ENCODE assay signal across 1 cellular context in the genomic region with DNA sequence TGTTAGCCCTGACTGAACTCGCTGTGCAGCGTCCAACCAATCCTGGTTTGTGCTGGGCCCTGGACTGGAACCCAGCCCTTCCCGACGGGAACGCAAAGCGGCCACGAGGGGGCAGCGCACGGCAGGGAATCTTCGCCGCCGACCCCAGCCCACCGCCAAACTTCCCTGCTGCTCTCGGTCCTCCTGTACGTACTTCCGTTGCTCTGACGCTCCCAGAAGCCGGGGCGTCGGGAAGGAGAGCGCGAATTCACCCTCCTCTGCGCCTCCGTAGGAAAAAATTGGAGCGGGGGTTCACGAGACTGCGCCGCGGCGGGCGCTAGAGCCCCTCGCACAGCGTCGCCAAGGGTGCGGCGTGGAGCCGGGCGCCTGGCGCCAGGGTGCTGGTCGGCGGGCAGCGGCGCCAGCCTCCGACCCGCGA.
TF ChIP-seq lines count a peak whose summit lies in the region.

No MANE protein-coding gene starts in this region.

TF ChIP-seq in IMR-90, 13 proteins besides CTCF, POLR2A, EP300 and RAD21:
- TF ChIP-seq RCOR1 (IDR thresholded peaks at IDR 0.05; ENCODE audit: insufficient replicate concordance, low read length) = no peak
- TF ChIP-seq BHLHE40 (IDR thresholded peaks at IDR 0.05; ENCODE audit: low read depth, low read length) = peak; percentile 12; the same call in 1 of the 2 replicates
- TF ChIP-seq, protein P1, sequence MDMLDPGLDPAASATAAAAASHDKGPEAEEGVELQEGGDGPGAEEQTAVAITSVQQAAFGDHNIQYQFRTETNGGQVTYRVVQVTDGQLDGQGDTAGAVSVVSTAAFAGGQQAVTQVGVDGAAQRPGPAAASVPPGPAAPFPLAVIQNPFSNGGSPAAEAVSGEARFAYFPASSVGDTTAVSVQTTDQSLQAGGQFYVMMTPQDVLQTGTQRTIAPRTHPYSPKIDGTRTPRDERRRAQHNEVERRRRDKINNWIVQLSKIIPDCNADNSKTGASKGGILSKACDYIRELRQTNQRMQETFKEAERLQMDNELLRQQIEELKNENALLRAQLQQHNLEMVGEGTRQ (IDR thresholded peaks at IDR 0.05; ENCODE audit: low read depth, low read length) = no peak
- TF ChIP-seq SMC3 (IDR thresholded peaks at IDR 0.05; ENCODE audit: low read depth, low read length) = peak; percentile 86
- TF ChIP-seq, protein P2, sequence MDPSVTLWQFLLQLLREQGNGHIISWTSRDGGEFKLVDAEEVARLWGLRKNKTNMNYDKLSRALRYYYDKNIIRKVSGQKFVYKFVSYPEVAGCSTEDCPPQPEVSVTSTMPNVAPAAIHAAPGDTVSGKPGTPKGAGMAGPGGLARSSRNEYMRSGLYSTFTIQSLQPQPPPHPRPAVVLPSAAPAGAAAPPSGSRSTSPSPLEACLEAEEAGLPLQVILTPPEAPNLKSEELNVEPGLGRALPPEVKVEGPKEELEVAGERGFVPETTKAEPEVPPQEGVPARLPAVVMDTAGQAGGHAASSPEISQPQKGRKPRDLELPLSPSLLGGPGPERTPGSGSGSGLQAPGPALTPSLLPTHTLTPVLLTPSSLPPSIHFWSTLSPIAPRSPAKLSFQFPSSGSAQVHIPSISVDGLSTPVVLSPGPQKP (IDR thresholded peaks at IDR 0.05; ENCODE audit: borderline replicate concordance, low read depth, low read length) = no peak
- no peak for TF ChIP-seq NFE2L2 (IDR thresholded peaks at IDR 0.05; ENCODE audit: low read depth, low read length)
- no peak; the same call in 1 of the 2 replicates for TF ChIP-seq CHD1 (IDR thresholded peaks at IDR 0.05; ENCODE audit: low read depth, low read length)
- no peak for TF ChIP-seq MAFK (IDR thresholded peaks at IDR 0.05; ENCODE audit: low read depth, low read length)
- TF ChIP-seq MAZ (IDR thresholded peaks at IDR 0.05; ENCODE audit: borderline replicate concordance, low read depth, low read length) = peak; percentile 72; the same call in 1 of the 2 replicates
- TF ChIP-seq MXI1 (IDR thresholded peaks at IDR 0.05; ENCODE audit: borderline replicate concordance, low read depth, low read length) = no peak
